ENCODE assay signal across 36 cellular contexts in the genomic region with DNA sequence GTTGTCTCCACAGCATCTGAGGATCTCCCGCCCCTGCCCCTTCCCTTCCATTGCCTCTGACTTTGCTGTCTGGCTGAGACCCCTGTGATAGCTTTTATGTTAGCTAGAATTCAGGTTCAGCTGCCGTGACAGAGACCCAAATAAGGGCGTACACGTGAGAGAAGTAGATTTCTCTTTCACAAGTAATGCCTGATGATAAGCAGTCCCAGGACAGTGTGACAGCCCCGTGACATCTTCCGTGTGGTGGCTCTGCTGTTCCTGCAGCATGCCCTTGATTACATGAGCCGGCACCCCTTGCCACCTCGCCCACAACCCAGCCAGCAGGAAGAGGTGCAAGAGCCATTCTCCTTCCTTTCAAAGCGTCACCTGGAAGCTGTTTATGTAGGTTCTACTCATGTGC.
"Had no signal": no experiment of that assay in that cellular context is flagged by ENCODE, and none has a peak within 500 bp of the region (broad histone marks: within the 10 kb centered on the region; RNA-seq: fewer than 3 reads in every experiment).

No MANE protein-coding gene starts in this region.

- H3K4me1 Mint-ChIP-seq: activated CD4-positive, alpha-beta memory T cell treated with anti-CD3 and anti-CD28 coated beads, Interleukin-2, amount 10 ng/mL, durations not matched to agents 7 days and 5 days; activated CD4-positive, alpha-beta T cell treated with anti-CD3 and anti-CD28 coated beads for 36 hours; activated naive CD4-positive, alpha-beta T cell treated with anti-CD3 and anti-CD28 coated beads, Interleukin-2, amount 50 U/mL, for 24 hours had no signal

- H3K4me3 Mint-ChIP-seq: activated CD4-positive, alpha-beta memory T cell treated with anti-CD3 and anti-CD28 coated beads, Interleukin-2, amount 10 ng/mL, durations not matched to agents 7 days and 5 days; activated CD4-positive, alpha-beta T cell treated with anti-CD3 and anti-CD28 coated beads for 36 hours; activated CD4-positive, alpha-beta T cell treated with anti-CD3 and anti-CD28 coated beads, Interleukin-2, amount 10 ng/mL, durations not matched to agents 7 days and 5 days; activated CD8-positive, alpha-beta memory T cell treated with anti-CD3 and anti-CD28 coated beads, Interleukin-2, amount 10 ng/mL, durations not matched to agents 7 days and 5 days; activated CD8-positive, alpha-beta T cell treated with anti-CD3 and anti-CD28 coated beads, Interleukin-2, amount 10 ng/mL, durations not matched to agents 7 days and 5 days; activated naive CD4-positive, alpha-beta T cell treated with anti-CD3 and anti-CD28 coated beads, Interleukin-2, amount 10 ng/mL, durations not matched to agents 7 days and 5 days; activated naive CD4-positive, alpha-beta T cell treated with anti-CD3 and anti-CD28 coated beads, Interleukin-2, amount 50 U/mL, for 24 hours; activated naive CD8-positive, alpha-beta T cell; activated naive CD8-positive, alpha-beta T cell treated with anti-CD3 and anti-CD28 coated beads, Interleukin-2, amount 10 ng/mL, durations not matched to agents 7 days and 5 days; activated naive CD8-positive, alpha-beta T cell treated with anti-CD3 and anti-CD28 coated beads, Interleukin-2, amount 50 U/mL, for 24 hours; activated T-cell treated with anti-CD3 and anti-CD28 coated beads, Interleukin-2, amount 50 U/mL, for 24 hours; brain; central memory CD8-positive, alpha-beta T cell; T-helper 1 cell treated with Interleukin-12 subunit alpha and Interleukin-12 subunit beta and Interleukin-4 antibody, amounts not matched to agents 30 μg/mL and 1 μg/mL, for 36 hours; T-helper 2 cell treated with Interferon-gamma antibody and Interleukin-4, amounts not matched to agents 5 μg/mL and 100 μg/mL, for 36 hours; WTC11 had no signal

- H3K9me3 ChIP-seq: ascending aorta had no signal

- ATAC-seq: activated CD4-positive, alpha-beta T cell treated with anti-CD3 and anti-CD28 coated beads for 36 hours; activated CD4-positive, CD25-positive, alpha-beta regulatory T cell treated with anti-CD3 and anti-CD28 coated beads, Interleukin-2, amount 50 U/mL, for 24 hours; activated CD8-positive, alpha-beta memory T cell treated with anti-CD3 and anti-CD28 coated beads, Interleukin-2, amount 10 ng/mL, durations not matched to agents 7 days and 5 days; activated CD8-positive, alpha-beta T cell treated with anti-CD3 and anti-CD28 coated beads, Interleukin-2, amount 10 ng/mL, durations not matched to agents 7 days and 5 days; activated naive CD8-positive, alpha-beta T cell treated with anti-CD3 and anti-CD28 coated beads, Interleukin-2, amount 50 U/mL, for 24 hours; WTC11 had no signal

- H3K36me3 Mint-ChIP-seq: activated CD8-positive, alpha-beta memory T cell treated with anti-CD3 and anti-CD28 coated beads, Interleukin-2, amount 10 ng/mL, durations not matched to agents 7 days and 5 days; activated naive CD4-positive, alpha-beta T cell treated with anti-CD3 and anti-CD28 coated beads, Interleukin-2, amount 10 ng/mL, durations not matched to agents 7 days and 5 days; activated naive CD4-positive, alpha-beta T cell treated with anti-CD3 and anti-CD28 coated beads, Interleukin-2, amount 50 U/mL, for 24 hours; activated naive CD8-positive, alpha-beta T cell; activated naive CD8-positive, alpha-beta T cell treated with anti-CD3 and anti-CD28 coated beads, Interleukin-2, amount 10 ng/mL, durations not matched to agents 7 days and 5 days; brain; WTC11 had no signal

- H3K4me1 ChIP-seq: ascending aorta had no signal

- H3K27ac Mint-ChIP-seq: activated CD4-positive, alpha-beta memory T cell treated with anti-CD3 and anti-CD28 coated beads, Interleukin-2, amount 10 ng/mL, durations not matched to agents 7 days and 5 days; activated CD4-positive, alpha-beta T cell treated with anti-CD3 and anti-CD28 coated beads for 36 hours; activated CD4-positive, alpha-beta T cell treated with anti-CD3 and anti-CD28 coated beads, Interleukin-2, amount 10 ng/mL, durations not matched to agents 7 days and 5 days; activated CD8-positive, alpha-beta memory T cell treated with anti-CD3 and anti-CD28 coated beads, Interleukin-2, amount 10 ng/mL, durations not matched to agents 7 days and 5 days; activated CD8-positive, alpha-beta T cell treated with anti-CD3 and anti-CD28 coated beads, Interleukin-2, amount 10 ng/mL, durations not matched to agents 7 days and 5 days; activated naive CD4-positive, alpha-beta T cell treated with anti-CD3 and anti-CD28 coated beads, Interleukin-2, amount 10 ng/mL, durations not matched to agents 7 days and 5 days; activated naive CD4-positive, alpha-beta T cell treated with anti-CD3 and anti-CD28 coated beads, Interleukin-2, amount 50 U/mL, for 24 hours; activated naive CD8-positive, alpha-beta T cell; activated naive CD8-positive, alpha-beta T cell treated with anti-CD3 and anti-CD28 coated beads, Interleukin-2, amount 10 ng/mL, durations not matched to agents 7 days and 5 days; activated naive CD8-positive, alpha-beta T cell treated with anti-CD3 and anti-CD28 coated beads, Interleukin-2, amount 50 U/mL, for 24 hours; activated T-cell treated with anti-CD3 and anti-CD28 coated beads, Interleukin-2, amount 50 U/mL, for 24 hours; activated T-helper 2 cell treated with anti-CD3 and anti-CD28 coated beads, Interferon-gamma antibody, Interleukin-2, Interleukin-4, amounts not matched to agents 10 μg/mL and 5 μg/mL and 100 μg/mL, durations not matched to agents 14 hours and 24 hours and 36 hours; brain; T-helper 1 cell treated with Interleukin-12 subunit alpha and Interleukin-12 subunit beta and Interleukin-4 antibody, amounts not matched to agents 30 μg/mL and 1 μg/mL, for 36 hours; T-helper 2 cell treated with Interferon-gamma antibody and Interleukin-4, amounts not matched to agents 5 μg/mL and 100 μg/mL, for 36 hours; WTC11 had no signal

- DNase-seq: activated CD4-positive, alpha-beta memory T cell treated with anti-CD3 and anti-CD28 coated beads, Interleukin-2, amount 10 ng/mL, durations not matched to agents 7 days and 5 days; activated CD4-positive, alpha-beta T cell treated with anti-CD3 and anti-CD28 coated beads for 1 hour; activated CD4-positive, alpha-beta T cell treated with anti-CD3 and anti-CD28 coated beads for 36 hours; activated CD4-positive, alpha-beta T cell treated with anti-CD3 and anti-CD28 coated beads for 48 hours; activated CD4-positive, alpha-beta T cell treated with anti-CD3 and anti-CD28 coated beads, Interleukin-2, amount 10 ng/mL, durations not matched to agents 7 days and 5 days; activated CD4-positive, alpha-beta T cell treated with anti-CD3 and anti-CD28 coated beads, Interleukin-2, amount 50 U/mL, for 48 hours; activated CD4-positive, CD25-positive, alpha-beta regulatory T cell; activated CD8-positive, alpha-beta memory T cell treated with anti-CD3 and anti-CD28 coated beads for 24 hours; activated CD8-positive, alpha-beta memory T cell treated with anti-CD3 and anti-CD28 coated beads, Interleukin-2, amount 10 ng/mL, durations not matched to agents 7 days and 5 days; activated CD8-positive, alpha-beta memory T cell treated with anti-CD3 and anti-CD28 coated beads, Interleukin-2, amount 50 U/mL, for 48 hours; activated CD8-positive, alpha-beta T cell treated with anti-CD3 and anti-CD28 coated beads, Interleukin-2, amount 10 ng/mL, durations not matched to agents 7 days and 5 days; activated effector memory CD4-positive, alpha-beta T cell treated with Interleukin-2 at 50 U/mL for 16 hours; activated gamma-delta T cell; activated naive CD4-positive, alpha-beta T cell treated with anti-CD3 and anti-CD28 coated beads, Interleukin-2, amount 10 ng/mL, durations not matched to agents 7 days and 5 days; activated naive CD4-positive, alpha-beta T cell treated with Interleukin-2 at 50 U/mL for 16 hours; activated naive CD8-positive, alpha-beta T cell treated with anti-CD3 and anti-CD28 coated beads, Interleukin-2, amount 10 ng/mL, durations not matched to agents 7 days and 5 days; activated naive CD8-positive, alpha-beta T cell treated with anti-CD3 and anti-CD28 coated beads, Interleukin-2, amount 50 U/mL, for 24 hours; activated T-cell treated with anti-CD3 and anti-CD28 coated beads, Interleukin-2, amount 50 U/mL, for 24 hours; activated T-cell treated with anti-CD3 and anti-CD28 coated beads, Interleukin-2, amount 50 U/mL, for 48 hours; amygdala; cerebellar nuclear complex; T-helper 1 cell; T-helper 2 cell; T-helper 9 cell; WERI-Rb-1 had no signal

- H3K27me3 ChIP-seq: ascending aorta had no signal

- H3K27ac ChIP-seq: ascending aorta, cardiac muscle cell, WERI-Rb-1 had no signal

- H3K36me3 ChIP-seq: ascending aorta, cardiac muscle cell, WERI-Rb-1 had no signal

- H3K4me3 ChIP-seq: ascending aorta, cardiac muscle cell had no signal

- H3K9me3 Mint-ChIP-seq: activated CD4-positive, alpha-beta memory T cell treated with anti-CD3 and anti-CD28 coated beads, Interleukin-2, amount 10 ng/mL, durations not matched to agents 7 days and 5 days; activated CD4-positive, alpha-beta T cell treated with anti-CD3 and anti-CD28 coated beads, Interleukin-2, amount 10 ng/mL, durations not matched to agents 7 days and 5 days; activated naive CD4-positive, alpha-beta T cell treated with anti-CD3 and anti-CD28 coated beads, Interleukin-2, amount 10 ng/mL, durations not matched to agents 7 days and 5 days; activated naive CD4-positive, alpha-beta T cell treated with anti-CD3 and anti-CD28 coated beads, Interleukin-2, amount 50 U/mL, for 24 hours; activated naive CD8-positive, alpha-beta T cell treated with anti-CD3 and anti-CD28 coated beads, Interleukin-2, amount 10 ng/mL, durations not matched to agents 7 days and 5 days; activated naive CD8-positive, alpha-beta T cell treated with anti-CD3 and anti-CD28 coated beads, Interleukin-2, amount 50 U/mL, for 24 hours; activated T-cell treated with anti-CD3 and anti-CD28 coated beads, Interleukin-2, amount 50 U/mL, for 24 hours; activated T-helper 2 cell treated with anti-CD3 and anti-CD28 coated beads, Interferon-gamma antibody, Interleukin-2, Interleukin-4, amounts not matched to agents 10 μg/mL and 5 μg/mL and 100 μg/mL, durations not matched to agents 14 hours and 24 hours and 36 hours; brain; central memory CD8-positive, alpha-beta T cell; T-helper 1 cell treated with Interleukin-12 subunit alpha and Interleukin-12 subunit beta and Interleukin-4 antibody, amounts not matched to agents 30 μg/mL and 1 μg/mL, for 36 hours; T-helper 2 cell treated with Interferon-gamma antibody and Interleukin-4, amounts not matched to agents 5 μg/mL and 100 μg/mL, for 36 hours had no signal
